8 cellular contexts compared by ENCODE assay signal in the genomic region with DNA sequence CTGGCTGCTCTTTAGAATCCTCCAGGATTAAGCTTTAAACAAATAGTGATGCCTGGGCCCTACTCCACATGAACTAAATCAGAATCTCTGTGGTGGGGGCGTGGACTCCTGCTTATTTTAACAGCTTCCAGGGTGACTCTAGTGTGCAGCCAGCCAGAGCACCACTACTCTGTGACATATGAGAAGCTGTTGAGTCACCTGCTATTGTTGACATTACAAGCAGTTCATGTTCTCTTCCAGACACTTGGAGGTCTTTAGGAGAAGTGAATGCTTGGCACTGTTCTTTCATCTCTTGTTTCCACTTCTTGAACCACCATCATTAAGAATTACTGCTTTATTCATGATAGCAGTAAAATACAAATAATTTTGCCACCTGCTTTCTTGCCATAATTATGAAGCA. TPM values are rescaled to one million over a fixed set of nuclear protein-coding genes. Genes with fewer than 3 reads are reported as not detected.
DNase-seq lines count a peak whose midpoint lies in the region; ATAC-seq and TF ChIP-seq lines count a peak whose summit lies in the region.

No MANE protein-coding gene starts in this region.

- H3K36me3 ChIP-seq in PC-9 (ENCODE audit: low read depth) = no peaks in the 10 kb centered on the region
- no peaks in the 10 kb centered on the region for H3K36me3 ChIP-seq in smooth muscle cell (ENCODE audit: low read depth)

- intact Hi-C loops in PC-9 (cut with micrococcal nuclease; ENCODE audit: unreplicated experiment) = no loop called here

- POLR2A ChIA-PET in PC-9 (lab: Charles Lee; ENCODE audit: unreplicated experiment) = interaction anchor here (0.5 to 0.7 kb wide), 3 partner anchors 10 to 196 kb away, joined by 3 to 5 read pairs (median 3); no protein-coding TSS in a partner anchor

- CTCF ChIA-PET in PC-9 (lab: Charles Lee) = no interaction called here

- ATAC-seq in foreskin keratinocyte = peak; percentile 91
- no peak for ATAC-seq in GM18909 (IDR thresholded peaks at IDR 0.05; ENCODE audit: poor library complexity, unreplicated experiment)

- H3K79me2 ChIP-seq in PC-9 (ENCODE audit: low read depth) (no peaks in the 10 kb centered on the region), smooth muscle cell (ENCODE audit: low read depth) (no peaks in the 10 kb centered on the region)

- no peaks in the 10 kb centered on the region for H3K27me3 ChIP-seq in PC-9 (ENCODE audit: insufficient read depth, low read depth)
- no peaks in the 10 kb centered on the region for H3K27me3 ChIP-seq in foreskin keratinocyte
- no peaks in the 10 kb centered on the region for H3K27me3 ChIP-seq in smooth muscle cell (ENCODE audit: low read depth)

- H2AFZ ChIP-seq in PC-9 (no peak overlapping the region), smooth muscle cell (ENCODE audit: low read depth) (no peak overlapping the region)

- H3K4me3 ChIP-seq in HFF-Myc (replicated peaks; ENCODE audit: low read depth, low read length) (no peak overlapping the region), PC-9 (no peak overlapping the region), smooth muscle cell (no peak overlapping the region)

- BruUV-seq in PC-9 (replicated peaks; lab: Mats Ljungman, UMichigan) = no TSS peak

- no peaks in the 10 kb centered on the region for H3K9me2 ChIP-seq in PC-9 (ENCODE audit: insufficient read depth)

- TF ChIP-seq CTCF in HFF-Myc (IDR thresholded peaks at IDR 0.05; ENCODE audit: low read depth, low read length, missing control alignments) (no peak), PC-9 (conservative IDR thresholded peaks at IDR 0.05) (no peak), foreskin keratinocyte (conservative IDR thresholded peaks at IDR 0.05) (no peak), smooth muscle cell (IDR thresholded peaks at IDR 0.05; ENCODE audit: borderline replicate concordance, insufficient read depth, poor library complexity, severe bottlenecking) (no peak), GM20000 (IDR thresholded peaks at IDR 0.05; ENCODE audit: extremely low read depth, missing control alignments) (no peak)

- H3K27ac ChIP-seq in PC-9 = peak overlapping the region; percentile 60
- no peak overlapping the region for H3K27ac ChIP-seq in foreskin keratinocyte
- peak overlapping the region; percentile 91 for H3K27ac ChIP-seq in smooth muscle cell (ENCODE audit: low read depth)

- H3K4me1 ChIP-seq in PC-9 (replicated peaks; ENCODE audit: insufficient read depth) (peaks cover 20% of the 10 kb centered on the region), foreskin keratinocyte (peaks cover 7% of the 10 kb centered on the region), smooth muscle cell (ENCODE audit: low read depth) (peaks cover 3% of the 10 kb centered on the region)

- peak; percentile 78 for DNase-seq in HFF-Myc (ENCODE audit: extremely low read depth, low read depth)
- DNase-seq in PC-9 = peak; percentile 51 to 77
- peak; percentile 10 to 22 for DNase-seq in foreskin keratinocyte
- DNase-seq in smooth muscle cell (lab: John Stamatoyannopoulos, UW; ENCODE audit: unreplicated experiment) = no peak
- no peak for DNase-seq in activated naive CD4-positive, alpha-beta T cell treated with Interleukin-2 at 50 U/mL for 16 hours
- DNase-seq in GM20000 (ENCODE audit: low spot score) = no peak
- no peak for DNase-seq in effector CD4-positive, alpha-beta T cell

- no peaks in the 10 kb centered on the region for H4K20me1 ChIP-seq in PC-9 (ENCODE audit: insufficient read depth)
- no peaks in the 10 kb centered on the region for H4K20me1 ChIP-seq in smooth muscle cell (ENCODE audit: low read depth)

- 0% methylated on average over 1 of the region's 1 CpG for WGBS in smooth muscle cell (ENCODE audit: low lambda C conversion rate)

- peak overlapping the region; percentile 77 for H3K9ac ChIP-seq in smooth muscle cell (ENCODE audit: low read depth)

- H3K4me2 ChIP-seq in PC-9 (peak overlapping the region; percentile 62), smooth muscle cell (peak overlapping the region; percentile 72)

- H3K9me3 ChIP-seq in PC-9 (ENCODE audit: insufficient read depth, low read depth) (no peaks in the 10 kb centered on the region), smooth muscle cell (replicated peaks; ENCODE audit: low read depth) (peaks cover 6% of the 10 kb centered on the region)

- peaks cover 13% of the 10 kb centered on the region; the same call in 1 of the 2 replicates for H3F3A ChIP-seq in PC-9 (ENCODE audit: insufficient read depth, low read depth)
- peaks cover 12% of the 10 kb centered on the region for H3F3A ChIP-seq in smooth muscle cell (ENCODE audit: low read depth)

RNA-seq across cellular contexts. Expression of a gene that starts 0.4 kb away (rescaled TPM):
- not detected in 2 replicates for total RNA-seq in PC-9 (2021)
- total RNA-seq in foreskin keratinocyte = not detected in 2 replicates
- polyA plus RNA-seq in foreskin keratinocyte = not detected in 2 replicates
- not detected in 2 replicates for total RNA-seq in smooth muscle cell
- polyA plus RNA-seq in smooth muscle cell = not detected in 2 replicates

Comparison
In these comparisons a context has a peak if more than half of its experiments do, and no peak if none do; other contexts are left out.
1. DNase-seq: peak in HFF-Myc (single experiment), PC-9 (2 of 2) and foreskin keratinocyte (2 of 2); none in smooth muscle cell (single experiment), activated naive CD4-positive, alpha-beta T cell treated with Interleukin-2 at 50 U/mL for 16 hours (single experiment), GM20000 (single experiment) and effector CD4-positive, alpha-beta T cell (single experiment).